ENCODE assay signal across 9 cellular contexts in genomic region chrX:134908235-134908834, GRCh38. TPM values are rescaled to one million over a fixed set of nuclear protein-coding genes. Genes with fewer than 3 reads are reported as not detected.
DNase-seq lines count a peak whose midpoint lies in the region; ATAC-seq, FAIRE-seq and TF ChIP-seq lines count a peak whose summit lies in the region.
"Had no signal": no experiment of that assay in that cellular context is flagged by ENCODE, and none has a peak within 500 bp of the region (broad histone marks: within the 10 kb centered on the region; RNA-seq: fewer than 3 reads in every experiment).

No MANE protein-coding gene starts in this region.

- peaks cover 5 to 9% of the 10 kb centered on the region in 2 donors for H3K4me1 Mint-ChIP-seq in stimulated activated naive B cell treated with anti-CD40 and anti-IgM and Interleukin-4, amounts not matched to agents 10 μg/mL and 1 μg/mL and 100 μg/mL, for 72 hours

- H3K36me3 Mint-ChIP-seq in stimulated activated naive B cell treated with anti-CD40 and anti-IgM and Interleukin-4, amounts not matched to agents 10 μg/mL and 1 μg/mL and 100 μg/mL, for 72 hours: peaks cover 4% of the 10 kb centered on the region in 2 donors

- H3K4me1 ChIP-seq in Panc1 (ENCODE audit: control insufficient read depth, insufficient read depth, low read length): peaks cover 45% of the 10 kb centered on the region
- no peaks in the 10 kb centered on the region for H3K4me1 ChIP-seq in esophagus muscularis mucosa

- POLR2A ChIA-PET in AG04450 (lab: Yijun Ruan, JAX) (no interaction called here), Panc1 (lab: Charles Lee) (no interaction called here)

- no peak overlapping the region for H3K27ac Mint-ChIP-seq in stimulated activated naive B cell treated with anti-CD40 and anti-IgM and Interleukin-4, amounts not matched to agents 10 μg/mL and 1 μg/mL and 100 μg/mL, for 72 hours

- H3K27me3 Mint-ChIP-seq in stimulated activated naive B cell treated with anti-CD40 and anti-IgM and Interleukin-4, amounts not matched to agents 10 μg/mL and 1 μg/mL and 100 μg/mL, for 72 hours: no peaks in the 10 kb centered on the region

- TF ChIP-seq EP300 in esophagus muscularis mucosa (IDR thresholded peaks at IDR 0.05): no peak

- WGBS in esophagus muscularis mucosa: 62% methylated on average over 3 of the region's 3 CpGs

- CTCF ChIA-PET in AG04450 (lab: Charles Lee) (interaction anchor here (0.9 kb wide), 1 partner anchor 114 kb away, joined by 3 read pairs; no protein-coding TSS in a partner anchor), Panc1 (lab: Charles Lee) (no interaction called here)

- ATAC-seq in Panc1: peak; percentile 74
- ATAC-seq in stimulated activated naive B cell treated with anti-CD40 and anti-IgM and Interleukin-4, amounts not matched to agents 10 μg/mL and 1 μg/mL and 100 μg/mL, for 72 hours (replicated peaks): no peak

- TF ChIP-seq CTCF in AG04450 (IDR thresholded peaks at IDR 0.05; ENCODE audit: low read depth, low read length) (peak; percentile 32), GM20000 (IDR thresholded peaks at IDR 0.05; ENCODE audit: extremely low read depth, missing control alignments) (no peak), Panc1 (IDR thresholded peaks at IDR 0.05) (no peak), esophagus muscularis mucosa (IDR thresholded peaks at IDR 0.05) (no peak)

- no peaks in the 10 kb centered on the region; the same call in 1 of the 2 replicates for H3K36me3 ChIP-seq in Panc1 (ENCODE audit: control insufficient read depth, insufficient read depth, low read length)
- no peaks in the 10 kb centered on the region for H3K36me3 ChIP-seq in esophagus muscularis mucosa

- in situ Hi-C loops in Panc1 (cut with HindIII; ENCODE audit: low pct_unique_long_range_greater_than_20kb, low sequenced_read_pairs): no loop called here

- H3K27ac ChIP-seq in AG04450 (ENCODE audit: low read depth, low read length) (no peak overlapping the region), Panc1 (ENCODE audit: low read length) (peak overlapping the region; percentile 73), esophagus muscularis mucosa (replicated peaks in 1 of 4) (no peak overlapping the region)

- H3K27me3 ChIP-seq in AG04450 (ENCODE audit: control insufficient read depth, insufficient read depth, low read length) (no peaks in the 10 kb centered on the region), Panc1 (ENCODE audit: control insufficient read depth, insufficient read depth, low read length) (no peaks in the 10 kb centered on the region), esophagus muscularis mucosa (no peaks in the 10 kb centered on the region)

- no peak for FAIRE-seq in GM19239 (lab: Jason Lieb, UNC)
- FAIRE-seq: colon had no signal

- no TSS peak for BruUV-seq in Panc1 (replicated peaks; lab: Mats Ljungman, UMichigan)

- H3K9me3 ChIP-seq in AG04450 (ENCODE audit: control insufficient read depth, insufficient read depth, low read length) (no peaks in the 10 kb centered on the region), Panc1 (ENCODE audit: control insufficient read depth, insufficient read depth, low read depth, low read length) (no peaks in the 10 kb centered on the region), esophagus muscularis mucosa (no peaks in the 10 kb centered on the region)

- no peaks in the 10 kb centered on the region for H3K9me3 Mint-ChIP-seq in stimulated activated naive B cell treated with anti-CD40 and anti-IgM and Interleukin-4, amounts not matched to agents 10 μg/mL and 1 μg/mL and 100 μg/mL, for 72 hours

- DNase-seq in AG04450 (ENCODE audit: low read depth, low spot score) (no peak), GM20000 (ENCODE audit: low spot score) (peak; percentile 11), Panc1 (ENCODE audit: low read depth, low spot score) (no peak), erythroblast (lab: John Stamatoyannopoulos, UW) (peak; percentile 67 to 71), CD1c-positive myeloid dendritic cell (ENCODE audit: extremely low spot score) (no peak), GM19239 (ENCODE audit: insufficient read length, low spot score) (no peak), esophagus muscularis mucosa (ENCODE audit: extremely low spot score) (no peak)
- no peak for DNase-seq in stimulated activated naive B cell treated with anti-CD40 and anti-IgM and Interleukin-4, amounts not matched to agents 10 μg/mL and 1 μg/mL and 100 μg/mL, for 72 hours

- TF ChIP-seq POLR2A in erythroblast (IDR thresholded peaks at IDR 0.05; ENCODE audit: low read length) (no peak), esophagus muscularis mucosa (IDR thresholded peaks at IDR 0.05; ENCODE audit: low read depth) (no peak)

- no peak overlapping the region for H3K4me3 Mint-ChIP-seq in stimulated activated naive B cell treated with anti-CD40 and anti-IgM and Interleukin-4, amounts not matched to agents 10 μg/mL and 1 μg/mL and 100 μg/mL, for 72 hours

- intact Hi-C loops in Panc1 (cut with micrococcal nuclease; ENCODE audit: unreplicated experiment): no loop called here
- intact Hi-C loops in esophagus muscularis mucosa (cut with DNase I): no loop called here

- H3K4me3 ChIP-seq in AG04450 (ENCODE audit: low read depth, low read length): no peak overlapping the region
- no peak overlapping the region for H3K4me3 ChIP-seq in Panc1 (ENCODE audit: low read depth in 2 of 2, low read length in 2 of 2)
- no peak overlapping the region for H3K4me3 ChIP-seq in esophagus muscularis mucosa

RNA-seq across cellular contexts. Expression of gene MOSPD1, which starts 6.7 kb away (rescaled TPM):
- polyA plus RNA-seq in AG04450 (2011; rRNA removed): 48.4 and 72.7 TPM in 2 replicates
- 26.7 and 39.1 TPM in 2 replicates for polyA minus RNA-seq in AG04450 (2011; rRNA and poly(A)+ RNA removed)
- total RNA-seq in Panc1 (2021; ENCODE audit: unreplicated experiment) (165 TPM), esophagus muscularis mucosa (10 to 100 TPM; 10.8 to 18.1 (median 12.7) TPM)
- polyA plus RNA-seq in Panc1 (2012; ENCODE audit: insufficient read length): 50.7 TPM

Comparison
In these comparisons a context has a peak if more than half of its experiments do, and no peak if none do; other contexts are left out.
1. DNase-seq: peak in GM20000 (single experiment) and erythroblast (2 of 2); none in AG04450 (single experiment), Panc1 (single experiment), CD1c-positive myeloid dendritic cell (single experiment), GM19239 (single experiment), esophagus muscularis mucosa (single experiment) and stimulated activated naive B cell treated with anti-CD40 and anti-IgM and Interleukin-4, amounts not matched to agents 10 μg/mL and 1 μg/mL and 100 μg/mL, for 72 hours (single experiment).